Comparison of ENCODE assay signal across 18 cellular contexts in the genomic region with DNA sequence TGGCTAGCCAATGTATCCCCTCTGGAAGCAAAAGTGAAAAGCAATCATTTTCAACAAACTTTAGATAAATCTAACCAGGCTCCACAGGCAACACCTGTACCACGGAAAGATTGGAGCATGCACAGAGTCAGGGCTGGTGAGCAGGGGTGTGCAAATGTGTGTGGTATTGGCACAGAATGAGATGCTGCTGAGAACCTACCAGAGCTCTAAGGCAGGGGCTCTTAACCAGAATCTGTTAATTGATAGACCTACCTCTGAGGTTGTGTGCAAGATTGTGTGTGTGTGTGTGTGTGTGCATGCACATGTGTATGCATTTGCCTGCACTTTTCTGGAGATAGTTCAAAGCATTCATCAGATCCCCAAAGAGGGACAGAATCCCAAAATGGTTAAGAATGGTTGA.
"Had no signal": no experiment of that assay in that cellular context is flagged by ENCODE, and none has a peak within 500 bp of the region (broad histone marks: within the 10 kb centered on the region; RNA-seq: fewer than 3 reads in every experiment).

No MANE protein-coding gene starts in this region.

- H3K27me3 ChIP-seq: body of pancreas, dorsolateral prefrontal cortex, foreskin keratinocyte, neural progenitor cell, thyroid gland had no signal

- H3K9me3 Mint-ChIP-seq: activated T-cell treated with anti-CD3 and anti-CD28 coated beads, Interleukin-2, amount 50 U/mL, for 4 hours had no signal

- H3K27ac ChIP-seq: dorsolateral prefrontal cortex, foreskin keratinocyte, neural progenitor cell, psoas muscle, thyroid gland had no signal

- H3K36me3 ChIP-seq: neural progenitor cell, thyroid gland had no signal

- DNase-seq: activated CD4-positive, alpha-beta T cell treated with anti-CD3 and anti-CD28 coated beads, Interleukin-2, amount 50 U/mL, for 1 hour; activated CD8-positive, alpha-beta memory T cell treated with anti-CD3 and anti-CD28 coated beads, Interleukin-2, amount 50 U/mL, for 4 hours; activated naive CD4-positive, alpha-beta T cell treated with anti-CD3 and anti-CD28 coated beads for 36 hours; activated T-cell treated with anti-CD3 and anti-CD28 coated beads, Interleukin-2, amount 50 U/mL, for 4 hours; caudate nucleus; dorsolateral prefrontal cortex; foreskin keratinocyte; kidney; midbrain; psoas muscle; right cardiac atrium; stimulated activated CD4-positive, alpha-beta T cell treated with anti-CD3 and anti-CD28 coated beads, Interleukin-15, amount 100 ng/mL, for 24 hours; stimulated activated CD4-positive, alpha-beta T cell treated with anti-CD3 and anti-CD28 coated beads, Interleukin-2, amount 100 ng/mL, for 48 hours; thyroid gland had no signal

- H3K4me1 ChIP-seq: foreskin keratinocyte, thyroid gland had no signal

- H3K9me3 ChIP-seq: body of pancreas, psoas muscle, thyroid gland had no signal

- ATAC-seq: activated CD4-positive, CD25-positive, alpha-beta regulatory T cell treated with anti-CD3 and anti-CD28 coated beads, Interleukin-2, amount 50 U/mL, for 24 hours; activated T-cell treated with anti-CD3 and anti-CD28 coated beads, Interleukin-2, amount 50 U/mL, for 4 hours; foreskin keratinocyte had no signal

- H3K4me3 Mint-ChIP-seq: activated naive CD4-positive, alpha-beta T cell treated with anti-CD3 and anti-CD28 coated beads for 36 hours; activated T-cell treated with anti-CD3 and anti-CD28 coated beads, Interleukin-2, amount 50 U/mL, for 4 hours; neural progenitor cell had no signal

- H3K4me3 ChIP-seq: body of pancreas, dorsolateral prefrontal cortex, neural progenitor cell, psoas muscle, skin epidermis, thyroid gland had no signal

- H3K27ac Mint-ChIP-seq: activated naive CD4-positive, alpha-beta T cell treated with anti-CD3 and anti-CD28 coated beads for 36 hours; neural progenitor cell had no signal

- H3K4me1 Mint-ChIP-seq: neural progenitor cell had no signal

- H3K36me3 Mint-ChIP-seq: neural progenitor cell had no signal
